ENCODE assay signal across 36 cellular contexts in genomic region chr1:68717330-68717729, GRCh38.
DNase-seq lines count a peak whose midpoint lies in the region; ATAC-seq, FAIRE-seq and TF ChIP-seq lines count a peak whose summit lies in the region.
"Had no signal": no experiment of that assay in that cellular context is flagged by ENCODE, and none has a peak within 500 bp of the region (broad histone marks: within the 10 kb centered on the region; RNA-seq: fewer than 3 reads in every experiment).

No MANE protein-coding gene starts in this region.

- no peak for TF ChIP-seq CTCF in C4-2B (conservative IDR thresholded peaks at IDR 0.05)
- TF ChIP-seq CTCF in LNCaP clone FGC (IDR thresholded peaks at IDR 0.05; ENCODE audit: control insufficient read depth, extremely low read depth, insufficient read depth) = no peak
- TF ChIP-seq CTCF in VCaP (conservative IDR thresholded peaks at IDR 0.05) = no peak

- H3K27ac Mint-ChIP-seq in activated T-helper 2 cell treated with anti-CD3 and anti-CD28 coated beads, Interferon-gamma antibody, Interleukin-2, Interleukin-4, amounts not matched to agents 10 μg/mL and 5 μg/mL and 100 μg/mL, durations not matched to agents 14 hours and 24 hours and 36 hours = no peak overlapping the region
- H3K27ac Mint-ChIP-seq in activated CD8-positive, alpha-beta memory T cell treated with anti-CD3 and anti-CD28 coated beads, Interleukin-2, amount 10 ng/mL, durations not matched to agents 7 days and 5 days = no peak overlapping the region
- H3K27ac Mint-ChIP-seq: B cell; CD14-positive monocyte; CD4-positive, alpha-beta memory T cell; CD4-positive, alpha-beta T cell; CD4-positive, CD25-positive, alpha-beta regulatory T cell; CD8-positive, alpha-beta memory T cell; CD8-positive, alpha-beta T cell had no signal

- no peaks in the 10 kb centered on the region for H3K36me3 Mint-ChIP-seq in activated T-helper 2 cell treated with anti-CD3 and anti-CD28 coated beads, Interferon-gamma antibody, Interleukin-2, Interleukin-4, amounts not matched to agents 10 μg/mL and 5 μg/mL and 100 μg/mL, durations not matched to agents 14 hours and 24 hours and 36 hours (ENCODE audit: low read depth)
- no peaks in the 10 kb centered on the region for H3K36me3 Mint-ChIP-seq in activated CD8-positive, alpha-beta memory T cell treated with anti-CD3 and anti-CD28 coated beads, Interleukin-2, amount 10 ng/mL, durations not matched to agents 7 days and 5 days
- H3K36me3 Mint-ChIP-seq: CD14-positive monocyte; CD4-positive, alpha-beta memory T cell; CD4-positive, CD25-positive, alpha-beta regulatory T cell; CD8-positive, alpha-beta memory T cell; CD8-positive, alpha-beta T cell had no signal

- H3K4me1 Mint-ChIP-seq in activated T-helper 2 cell treated with anti-CD3 and anti-CD28 coated beads, Interferon-gamma antibody, Interleukin-2, Interleukin-4, amounts not matched to agents 10 μg/mL and 5 μg/mL and 100 μg/mL, durations not matched to agents 14 hours and 24 hours and 36 hours (ENCODE audit: low read depth) = no peaks in the 10 kb centered on the region
- no peaks in the 10 kb centered on the region for H3K4me1 Mint-ChIP-seq in activated CD8-positive, alpha-beta memory T cell treated with anti-CD3 and anti-CD28 coated beads, Interleukin-2, amount 10 ng/mL, durations not matched to agents 7 days and 5 days
- H3K4me1 Mint-ChIP-seq: B cell; CD14-positive monocyte; CD4-positive, alpha-beta memory T cell; CD4-positive, CD25-positive, alpha-beta regulatory T cell; CD8-positive, alpha-beta memory T cell had no signal

- no peaks in the 10 kb centered on the region for H3K9me3 ChIP-seq in aorta (ENCODE audit: control insufficient read depth, low read length)
- H3K9me3 ChIP-seq: A549; BE2C; BLaER1; BLaER1 treated with 17β-estradiol and CSF1 and Interleukin-3, amounts not matched to agents 10 nM and 100 nM; Caco-2 had no signal

- H3K4me3 Mint-ChIP-seq in activated T-helper 2 cell treated with anti-CD3 and anti-CD28 coated beads, Interferon-gamma antibody, Interleukin-2, Interleukin-4, amounts not matched to agents 10 μg/mL and 5 μg/mL and 100 μg/mL, durations not matched to agents 14 hours and 24 hours and 36 hours (ENCODE audit: low read depth) = no peak overlapping the region
- no peak overlapping the region for H3K4me3 Mint-ChIP-seq in activated CD8-positive, alpha-beta memory T cell treated with anti-CD3 and anti-CD28 coated beads, Interleukin-2, amount 10 ng/mL, durations not matched to agents 7 days and 5 days
- H3K4me3 Mint-ChIP-seq: B cell; CD14-positive monocyte; CD4-positive, alpha-beta memory T cell; CD4-positive, alpha-beta T cell; CD4-positive, CD25-positive, alpha-beta regulatory T cell; CD8-positive, alpha-beta memory T cell; CD8-positive, alpha-beta T cell had no signal

- H3K27ac ChIP-seq in C4-2B (peak overlapping the region; percentile 43; the same call in 1 of the 2 replicates), VCaP (peak overlapping the region; percentile 59), aorta (ENCODE audit: low read depth in 1 of 2, low read length in 2 of 2) (no peak overlapping the region)
- H3K27ac ChIP-seq: 22Rv1; A549; BLaER1; BLaER1 treated with 17β-estradiol and CSF1 and Interleukin-3, amounts not matched to agents 10 nM and 100 nM had no signal

- no peak overlapping the region for H3K4me3 ChIP-seq in LNCaP clone FGC (ENCODE audit: low read depth, low read length)
- H3K4me3 ChIP-seq in aorta (ENCODE audit: low read length in 2 of 2) = no peak overlapping the region
- H3K4me3 ChIP-seq: A549; BLaER1; BLaER1 treated with 17β-estradiol and CSF1 and Interleukin-3, amounts not matched to agents 10 nM and 100 nM had no signal

- H3K4me1 ChIP-seq in aorta (ENCODE audit: control insufficient read depth in 1 of 2, insufficient read depth in 2 of 2, low read length in 2 of 2) = peaks cover 0 to 4% of the 10 kb centered on the region in 2 donors
- H3K4me1 ChIP-seq: A549; BE2C; BLaER1; BLaER1 treated with 17β-estradiol and CSF1 and Interleukin-3, amounts not matched to agents 10 nM and 100 nM; Caco-2 had no signal

- H3K27me3 Mint-ChIP-seq in activated T-helper 2 cell treated with anti-CD3 and anti-CD28 coated beads, Interferon-gamma antibody, Interleukin-2, Interleukin-4, amounts not matched to agents 10 μg/mL and 5 μg/mL and 100 μg/mL, durations not matched to agents 14 hours and 24 hours and 36 hours (ENCODE audit: low read depth) = no peaks in the 10 kb centered on the region
- H3K27me3 Mint-ChIP-seq in activated CD8-positive, alpha-beta memory T cell treated with anti-CD3 and anti-CD28 coated beads, Interleukin-2, amount 10 ng/mL, durations not matched to agents 7 days and 5 days = no peaks in the 10 kb centered on the region
- H3K27me3 Mint-ChIP-seq: B cell; CD4-positive, alpha-beta memory T cell; CD4-positive, alpha-beta T cell; CD4-positive, CD25-positive, alpha-beta regulatory T cell; CD8-positive, alpha-beta memory T cell had no signal

- TF ChIP-seq POLR2A in GM12892 (IDR thresholded peaks at IDR 0.05; ENCODE audit: low read depth, low read length) = no peak

- intact Hi-C loops in aorta (cut with DNase I) = no loop called here
- intact Hi-C loops in activated T-helper 2 cell treated with anti-CD3 and anti-CD28 coated beads, Interferon-gamma antibody, Interleukin-2, Interleukin-4, amounts not matched to agents 10 μg/mL and 5 μg/mL and 100 μg/mL, durations not matched to agents 14 hours and 24 hours and 36 hours (cut with micrococcal nuclease) = no loop called here

- H3K27me3 ChIP-seq in aorta (ENCODE audit: control insufficient read depth in 1 of 2, insufficient read depth in 2 of 2, low read length in 1 of 2) = no peaks in the 10 kb centered on the region
- H3K27me3 ChIP-seq: BE2C; BLaER1; BLaER1 treated with 17β-estradiol and CSF1 and Interleukin-3, amounts not matched to agents 10 nM and 100 nM had no signal

- no peak for FAIRE-seq in GM12892 (lab: Jason Lieb, UNC)
- FAIRE-seq: A204.1, A549, D721Med had no signal

- H3K36me3 ChIP-seq in aorta (ENCODE audit: control insufficient read depth in 1 of 2, insufficient read depth in 2 of 2, low read length in 1 of 2) = no peaks in the 10 kb centered on the region
- H3K36me3 ChIP-seq: BE2C; BLaER1; BLaER1 treated with 17β-estradiol and CSF1 and Interleukin-3, amounts not matched to agents 10 nM and 100 nM had no signal

- H3K9me3 Mint-ChIP-seq in activated T-helper 2 cell treated with anti-CD3 and anti-CD28 coated beads, Interferon-gamma antibody, Interleukin-2, Interleukin-4, amounts not matched to agents 10 μg/mL and 5 μg/mL and 100 μg/mL, durations not matched to agents 14 hours and 24 hours and 36 hours = peaks cover 2% of the 10 kb centered on the region
- peaks cover 3% of the 10 kb centered on the region for H3K9me3 Mint-ChIP-seq in activated CD8-positive, alpha-beta memory T cell treated with anti-CD3 and anti-CD28 coated beads, Interleukin-2, amount 10 ng/mL, durations not matched to agents 7 days and 5 days (ENCODE audit: low read depth)

- CTCF ChIA-PET in activated CD8-positive, alpha-beta memory T cell treated with anti-CD3 and anti-CD28 coated beads, Interleukin-2, amount 10 ng/mL, durations not matched to agents 7 days and 5 days (lab: Charles Lee) = no interaction called here

- WGBS in aorta, 2 donors = 0 to 4% methylated on average over 1 of the region's 1 CpG

- ATAC-seq in aorta (ENCODE audit: low FRiP score) = peak; percentile 50
- ATAC-seq in activated CD8-positive, alpha-beta memory T cell treated with anti-CD3 and anti-CD28 coated beads, Interleukin-2, amount 10 ng/mL, durations not matched to agents 7 days and 5 days = no peak
- ATAC-seq: A549; CD8-positive, alpha-beta T cell had no signal

- peak; percentile 67 for DNase-seq in LNCaP clone FGC (ENCODE audit: low read depth)
- DNase-seq in aorta = no peak
- no peak for DNase-seq in activated T-helper 2 cell treated with anti-CD3 and anti-CD28 coated beads, Interferon-gamma antibody, Interleukin-2, Interleukin-4, amounts not matched to agents 10 μg/mL and 5 μg/mL and 100 μg/mL, durations not matched to agents 14 hours and 24 hours and 36 hours (ENCODE audit: low spot score)
- DNase-seq in activated CD8-positive, alpha-beta memory T cell treated with anti-CD3 and anti-CD28 coated beads, Interleukin-2, amount 10 ng/mL, durations not matched to agents 7 days and 5 days = no peak
- DNase-seq in GM03348 (ENCODE audit: low spot score) = no peak
- no peak for DNase-seq in GM12892 (ENCODE audit: insufficient read length)
- DNase-seq: 8988T; ACHN; AML-193; BE2C; C1 segment of cervical spinal cord; Caco-2; Calu3; CD4-positive, alpha-beta memory T cell; CD4-positive, alpha-beta T cell; CD4-positive, CD25-positive, alpha-beta regulatory T cell; CD8-positive, alpha-beta memory T cell; CD8-positive, alpha-beta T cell; COR-L47; DMS 273 treated with DMSO at 0.1 percent for 48 hours; DMS153; DMS53; DMS79; DMS79 treated with DMSO at 0.1 percent for 48 hours; DND-41; EL had no signal

Comparison
In these comparisons a context has a peak if more than half of its experiments do, and no peak if none do; other contexts are left out.
1. H3K27ac ChIP-seq: peak in C4-2B (single experiment) and VCaP (single experiment); none in aorta (0 of 2).